In genomic region chr9:112367465-112367864, GRCh38 we compare ENCODE assay signal across 10 cellular contexts.
"Had no signal": no experiment of that assay in that cellular context is flagged by ENCODE, and none has a peak within 500 bp of the region (broad histone marks: within the 10 kb centered on the region; RNA-seq: fewer than 3 reads in every experiment).

No MANE protein-coding gene starts in this region.

- H3K36me3 ChIP-seq: HAP-1 had no signal

- H3K27ac ChIP-seq: GM23248 had no signal

- DNase-seq: GM23248, GOT3, H7, HCEC 1CT, HFFc6 had no signal

- H2AFZ ChIP-seq: GM23248, GM23338 had no signal

- FAIRE-seq: H1, H54 had no signal

- H3K4me3 Mint-ChIP-seq: GM23338, H9, HFFc6 had no signal

- H3K4me2 ChIP-seq: GM23338 had no signal

- H3K27ac Mint-ChIP-seq: GM23338, H9, HFFc6 had no signal

- H3K4me1 Mint-ChIP-seq: GM23338 had no signal

- H3K4me3 ChIP-seq: GM23248, GM23338, HAP-1 had no signal

- H3K4me1 ChIP-seq: HAP-1 had no signal

- H3K9ac ChIP-seq: GM23248 had no signal
